8 cellular contexts compared by ENCODE assay signal in the genomic region with DNA sequence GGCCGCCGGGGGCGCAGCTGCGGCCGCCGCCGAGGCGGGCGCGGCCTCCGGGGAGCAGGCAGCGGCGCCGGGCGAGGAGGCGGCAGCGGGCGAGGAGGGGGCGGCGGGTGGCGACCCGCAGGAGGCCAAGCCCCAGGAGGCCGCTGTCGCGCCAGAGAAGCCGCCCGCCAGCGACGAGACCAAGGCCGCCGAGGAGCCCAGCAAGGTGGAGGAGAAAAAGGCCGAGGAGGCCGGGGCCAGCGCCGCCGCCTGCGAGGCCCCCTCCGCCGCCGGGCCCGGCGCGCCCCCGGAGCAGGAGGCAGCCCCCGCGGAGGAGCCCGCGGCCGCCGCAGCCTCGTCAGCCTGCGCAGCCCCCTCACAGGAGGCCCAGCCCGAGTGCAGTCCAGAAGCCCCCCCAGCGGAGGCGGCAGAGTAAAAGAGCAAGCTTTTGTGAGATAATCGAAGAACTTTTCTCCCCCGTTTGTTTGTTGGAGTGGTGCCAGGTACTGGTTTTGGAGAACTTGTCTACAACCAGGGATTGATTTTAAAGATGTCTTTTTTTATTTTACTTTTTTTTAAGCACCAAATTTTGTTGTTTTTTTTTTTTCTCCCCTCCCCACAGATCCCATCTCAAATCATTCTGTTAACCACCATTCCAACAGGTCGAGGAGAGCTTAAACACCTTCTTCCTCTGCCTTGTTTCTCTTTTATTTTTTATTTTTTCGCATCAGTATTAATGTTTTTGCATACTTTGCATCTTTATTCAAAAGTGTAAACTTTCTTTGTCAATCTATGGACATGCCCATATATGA. TPM values are rescaled to one million over a fixed set of nuclear protein-coding genes. Genes with fewer than 3 reads are reported as not detected.
DNase-seq lines count a peak whose midpoint lies in the region; ATAC-seq, FAIRE-seq and TF ChIP-seq lines count a peak whose summit lies in the region.

No MANE protein-coding gene starts in this region.

- WGBS in suprapubic skin = 35% methylated on average over 31 of the region's 59 CpGs

- TF ChIP-seq EP300 in suprapubic skin (IDR thresholded peaks at IDR 0.05) = no peak

- no peak for TF ChIP-seq POLR2A in suprapubic skin (IDR thresholded peaks at IDR 0.05)

- no peaks in the 10 kb centered on the region for H3K36me3 ChIP-seq in suprapubic skin

- ATAC-seq in GM21367 (IDR thresholded peaks at IDR 0.05; ENCODE audit: unreplicated experiment) = no peak

- TF ChIP-seq CTCF in 22Rv1 (IDR thresholded peaks at IDR 0.05) = no peak
- no peak for TF ChIP-seq CTCF in MCF 10A (IDR thresholded peaks at IDR 0.05; ENCODE audit: unreplicated experiment)
- no peak for TF ChIP-seq CTCF in suprapubic skin (IDR thresholded peaks at IDR 0.05)

- H3K9me3 ChIP-seq in suprapubic skin = no peaks in the 10 kb centered on the region

- no peak overlapping the region for H3K4me3 Mint-ChIP-seq in MCF 10A (ENCODE audit: unreplicated experiment)

- H3K4me1 ChIP-seq in suprapubic skin = peaks cover 40% of the 10 kb centered on the region

- H3K27ac ChIP-seq in 22Rv1 (peak overlapping the region; percentile 98), suprapubic skin (peak overlapping the region; percentile 92)

- CTCF ChIA-PET in MCF 10A (lab: Yijun Ruan, JAX) = interaction anchor here (0.6 to 4.4 kb wide), 14 partner anchors 19 to 1592 kb away, joined by 3 to 16 read pairs (median 4); no protein-coding TSS in a partner anchor

- no peaks in the 10 kb centered on the region for H3K9me3 Mint-ChIP-seq in MCF 10A (ENCODE audit: unreplicated experiment)

- DNase-seq in GM19239 (ENCODE audit: insufficient read length, low spot score) = peak; percentile 8
- DNase-seq in MCF 10A (ENCODE audit: unreplicated experiment) = peak; percentile 44
- peak; percentile 55 for DNase-seq in left kidney (ENCODE audit: low read depth, low spot score)
- peak in 1 of 2 donors; percentile 68 for DNase-seq in suprapubic skin (ENCODE audit: low spot score in 2 of 2)
- no peak for DNase-seq in DMS153 (lab: John Stamatoyannopoulos, UW)
- DNase-seq in GDM1 (lab: John Stamatoyannopoulos, UW) = no peak

- BruUV-seq in MCF 10A (replicated peaks; lab: Mats Ljungman, UMichigan) = no TSS peak

- H3K27ac Mint-ChIP-seq in MCF 10A (ENCODE audit: low read depth, unreplicated experiment) = peak overlapping the region; percentile 91

- no peaks in the 10 kb centered on the region for H3K27me3 ChIP-seq in suprapubic skin

- H3K4me3 ChIP-seq in suprapubic skin = peak overlapping the region; percentile 75

- peaks cover 23% of the 10 kb centered on the region for H3K36me3 Mint-ChIP-seq in MCF 10A (ENCODE audit: insufficient read depth, unreplicated experiment)

- H3K4me1 Mint-ChIP-seq in MCF 10A (ENCODE audit: insufficient read depth, unreplicated experiment) = peaks cover 6% of the 10 kb centered on the region

- no peaks in the 10 kb centered on the region for H3K27me3 Mint-ChIP-seq in MCF 10A (ENCODE audit: insufficient read depth, unreplicated experiment)

- FAIRE-seq in GM19239 (lab: Jason Lieb, UNC) = peak; percentile 47

- POLR2A ChIA-PET in MCF 10A (lab: Yijun Ruan, JAX) = interaction anchor here (0.7 to 3.7 kb wide), 12 partner anchors 19 to 554 kb away, joined by 3 to 38 read pairs (median 4); no protein-coding TSS in a partner anchor

- intact Hi-C loops in MCF 10A (cut with micrococcal nuclease) = no loop called here

RNA-seq across cellular contexts. Expression of gene MARCKS, which starts 3.2 kb away (rescaled TPM):
- total RNA-seq in MCF 10A (2022) (39.3 and 59.9 TPM in 2 replicates), suprapubic skin (10 to 100 TPM; 49.3 to 57.1 (median 54.6) TPM)

Comparison
In these comparisons a context has a peak if more than half of its experiments do, and no peak if none do; other contexts are left out.
1. DNase-seq: peak in GM19239 (single experiment), MCF 10A (single experiment) and left kidney (single experiment); none in DMS153 (single experiment) and GDM1 (single experiment).